ENCODE assay signal across 8 cellular contexts in the genomic region with DNA sequence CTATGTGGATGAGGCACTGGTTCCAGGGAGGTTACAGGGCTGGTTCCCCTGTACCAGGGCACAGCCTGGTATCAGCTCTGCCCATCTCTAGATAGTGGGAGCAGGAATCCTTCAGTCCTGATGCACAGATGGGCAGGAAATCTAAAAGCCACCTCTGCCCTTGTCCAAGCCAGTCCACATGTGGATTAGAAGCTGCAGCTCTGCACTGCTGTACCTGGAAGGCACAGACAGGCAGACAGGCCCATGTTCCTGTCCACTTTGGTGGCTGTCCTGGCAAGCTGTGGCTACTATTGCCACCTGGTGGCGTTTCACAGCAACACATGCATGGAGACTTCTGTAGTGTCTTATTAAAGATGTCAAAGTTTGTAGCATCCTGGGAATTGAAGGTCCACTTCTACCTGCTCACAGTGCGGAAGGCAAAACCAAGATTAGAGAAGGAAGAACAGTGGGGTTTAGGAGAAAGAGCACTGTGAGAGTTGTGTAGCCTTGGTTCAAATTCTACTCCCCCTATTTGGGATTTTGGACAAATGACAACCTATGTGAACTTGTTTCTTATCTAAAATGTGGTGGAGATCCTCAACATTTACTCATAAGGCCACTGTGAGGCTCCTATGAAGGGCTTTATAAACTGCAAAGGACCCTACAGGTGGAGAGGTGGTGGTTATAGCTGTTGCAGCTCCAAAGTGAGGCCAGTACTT. TPM values are rescaled to one million over a fixed set of nuclear protein-coding genes. Genes with fewer than 3 reads are reported as not detected.
DNase-seq lines count a peak whose midpoint lies in the region; ATAC-seq, FAIRE-seq and TF ChIP-seq lines count a peak whose summit lies in the region.

No MANE protein-coding gene starts in this region.

- peaks cover 78% of the 10 kb centered on the region for H3K79me2 ChIP-seq in endothelial cell of umbilical vein (ENCODE audit: control insufficient read depth, insufficient read depth, low read length)

- H3K9me1 ChIP-seq in endothelial cell of umbilical vein (replicated peaks; ENCODE audit: control insufficient read depth, extremely low read depth, insufficient read depth, low read length) = no peaks in the 10 kb centered on the region

- POLR2A ChIA-PET in endothelial cell of umbilical vein (lab: Charles Lee) = no interaction called here

- peaks cover 8% of the 10 kb centered on the region for H3K4me1 ChIP-seq in endothelial cell of umbilical vein (ENCODE audit: control insufficient read depth, extremely low read depth, insufficient read depth, low read length)
- H3K4me1 ChIP-seq in muscle layer of colon (ENCODE audit: insufficient read depth, low read length) = peaks cover 39% of the 10 kb centered on the region

- intact Hi-C loops in endothelial cell of umbilical vein (cut with micrococcal nuclease) = loop anchor here (1.0 to 10.0 kb wide), 11 partner anchors 27 to 668 kb away; no protein-coding TSS in a partner anchor

- ATAC-seq in GM18520 (IDR thresholded peaks at IDR 0.05; ENCODE audit: unreplicated experiment) (peak; percentile 60), HG03457 (IDR thresholded peaks at IDR 0.05; ENCODE audit: unreplicated experiment) (peak; percentile 71)

- no peak overlapping the region for H3K4me3 ChIP-seq in endothelial cell of umbilical vein (replicated peaks in 1 of 3; ENCODE audit: insufficient read depth in 1 of 3, low read depth in 1 of 3, low read length in 3 of 3)
- H3K4me3 ChIP-seq in muscle layer of colon (ENCODE audit: low read depth in 1 of 2, low read length in 2 of 2) = no peak overlapping the region

- H3K36me3 ChIP-seq in endothelial cell of umbilical vein (ENCODE audit: control insufficient read depth in 2 of 2, extremely low read depth in 1 of 2, insufficient read depth in 2 of 2, low read length in 2 of 2) = no peaks in the 10 kb centered on the region
- H3K36me3 ChIP-seq in muscle layer of colon (ENCODE audit: insufficient read depth, low read length) = no peaks in the 10 kb centered on the region

- H3K4me2 ChIP-seq in endothelial cell of umbilical vein (ENCODE audit: insufficient read depth, low read length) = no peak overlapping the region

- peak; percentile 70 for DNase-seq in ACHN
- DNase-seq in NCI-H748 treated with DMSO at 0.1 percent for 48 hours (lab: John Stamatoyannopoulos, UW) = peak; percentile 52
- peak; percentile 13 to 19 (median 18) for DNase-seq in activated CD8-positive, alpha-beta memory T cell treated with anti-CD3 and anti-CD28 coated beads for 48 hours (ENCODE audit: low read depth in 2 of 3, low spot score in 2 of 3)
- peak; percentile 82 for DNase-seq in endothelial cell of umbilical vein (ENCODE audit: low read depth, low spot score)
- peak; percentile 32 to 35 for DNase-seq in stimulated activated CD8-positive, alpha-beta memory T cell treated with anti-CD3 and anti-CD28 coated beads, Interleukin-7, amount 100 ng/mL, for 4 hours (ENCODE audit: low read depth in 2 of 2)

- TF ChIP-seq CTCF in endothelial cell of umbilical vein (IDR thresholded peaks at IDR 0.05; ENCODE audit: extremely low read depth in 1 of 2, insufficient read depth in 1 of 2, low read depth in 1 of 2, low read length in 2 of 2) = peak; percentile 75 to 76

- no peak overlapping the region for H3K9ac ChIP-seq in endothelial cell of umbilical vein (replicated peaks; ENCODE audit: extremely low read depth, insufficient read depth, low read length)
- no peak overlapping the region for H3K9ac ChIP-seq in muscle layer of colon (ENCODE audit: low read length)

- no peak overlapping the region for H2AFZ ChIP-seq in endothelial cell of umbilical vein (ENCODE audit: low read depth, low read length)

- H3K27me3 ChIP-seq in endothelial cell of umbilical vein (ENCODE audit: control insufficient read depth in 2 of 2, insufficient read depth in 2 of 2, low read length in 2 of 2) (no peaks in the 10 kb centered on the region), muscle layer of colon (ENCODE audit: control insufficient read depth in 1 of 2, insufficient read depth in 2 of 2, low read length in 2 of 2) (no peaks in the 10 kb centered on the region)

- no peak overlapping the region for H3K27ac ChIP-seq in endothelial cell of umbilical vein (ENCODE audit: insufficient read depth, low read depth, low read length)
- H3K27ac ChIP-seq in muscle layer of colon (ENCODE audit: low read depth, low read length) = peak overlapping the region; percentile 35

- no peak for TF ChIP-seq POLR2A in endothelial cell of umbilical vein (IDR thresholded peaks at IDR 0.05; ENCODE audit: low read depth, low read length)

- CTCF ChIA-PET in endothelial cell of umbilical vein (lab: Charles Lee) = interaction anchor here (0.6 to 2.9 kb wide), 32 partner anchors 8 to 672 kb away, joined by 3 to 235 read pairs (median 4); no protein-coding TSS in a partner anchor

- no peaks in the 10 kb centered on the region for H3K9me3 ChIP-seq in endothelial cell of umbilical vein (replicated peaks; ENCODE audit: control insufficient read depth, insufficient read depth, low read length)
- H3K9me3 ChIP-seq in muscle layer of colon (ENCODE audit: low read length) = no peaks in the 10 kb centered on the region

- peak; percentile 87 for FAIRE-seq in endothelial cell of umbilical vein (lab: Jason Lieb, UNC)

- in situ Hi-C loops in ACHN (cut with HindIII; ENCODE audit: low pct_ligation_motif_present, low pct_unique_long_range_greater_than_20kb, low sequenced_read_pairs) = loop anchor here (25.0 kb wide), 1 partner anchor 180 kb away; no protein-coding TSS in a partner anchor

- dilution Hi-C loops in endothelial cell of umbilical vein (cut with MboI; ENCODE audit: extremely low pct_ligation_motif_present, low sequenced_read_pairs) = no loop called here

- no peaks in the 10 kb centered on the region for H4K20me1 ChIP-seq in endothelial cell of umbilical vein (replicated peaks; ENCODE audit: control insufficient read depth, extremely low read depth, insufficient read depth, low read length)

- no TSS peak for BruUV-seq in endothelial cell of umbilical vein (replicated peaks; lab: Mats Ljungman, UMichigan)

TF ChIP-seq in endothelial cell of umbilical vein, 7 proteins besides CTCF, POLR2A, EP300 and RAD21:
- no peak for TF ChIP-seq JUN (IDR thresholded peaks at IDR 0.05; ENCODE audit: borderline replicate concordance, insufficient read depth, insufficient read length, low read depth)
- no peak for TF ChIP-seq POLR2AphosphoS5 (IDR thresholded peaks at IDR 0.05; ENCODE audit: insufficient read depth, low read depth, low read length)
- no peak for TF ChIP-seq GATA2 (IDR thresholded peaks at IDR 0.05; ENCODE audit: insufficient read depth, insufficient read length, low read depth, low read length)
- TF ChIP-seq, protein P1, sequence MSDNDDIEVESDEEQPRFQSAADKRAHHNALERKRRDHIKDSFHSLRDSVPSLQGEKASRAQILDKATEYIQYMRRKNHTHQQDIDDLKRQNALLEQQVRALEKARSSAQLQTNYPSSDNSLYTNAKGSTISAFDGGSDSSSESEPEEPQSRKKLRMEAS (IDR thresholded peaks at IDR 0.05; ENCODE audit: insufficient read depth, insufficient read length) = no peak
- TF ChIP-seq MYC (IDR thresholded peaks at IDR 0.05; ENCODE audit: low read depth, low read length) = no peak
- no peak for TF ChIP-seq FOS (IDR thresholded peaks at IDR 0.05; ENCODE audit: borderline replicate concordance, insufficient read depth, low read length)
- no peak for TF ChIP-seq EZH2 (IDR thresholded peaks at IDR 0.05; ENCODE audit: borderline replicate concordance, low read depth, low read length, severe bottlenecking)

RNA-seq across cellular contexts. Expression of a gene that starts 30.1 kb away (rescaled TPM):
- 45.8 and 68.0 TPM in 2 replicates for total RNA-seq in endothelial cell of umbilical vein
- 10.9 and 11.0 TPM in 2 replicates for polyA plus RNA-seq in endothelial cell of umbilical vein
- 10.3 and 10.4 TPM in 2 replicates for polyA plus RNA-seq in endothelial cell of umbilical vein (2011; cell fraction: cytosol; rRNA removed)
- polyA plus RNA-seq in endothelial cell of umbilical vein (2011; cell fraction: nucleus; rRNA removed) = 45.3 and 49.3 TPM in 2 replicates
- 22.2 and 26.4 TPM in 2 replicates for polyA plus RNA-seq in endothelial cell of umbilical vein (2012)
- polyA minus RNA-seq in endothelial cell of umbilical vein = 47.7 and 51.4 TPM in 2 replicates
- polyA minus RNA-seq in endothelial cell of umbilical vein (2011; cell fraction: cytosol; rRNA and poly(A)+ RNA removed) = 5.6 TPM
- 76.8 and 77.0 TPM in 2 replicates for polyA minus RNA-seq in endothelial cell of umbilical vein (2011; cell fraction: nucleus; rRNA and poly(A)+ RNA removed)

Comparison
In these comparisons a context has a peak if more than half of its experiments do, and no peak if none do; other contexts are left out.
1. DNase-seq: peak in every context shown above with its lines; median percentile 82 in endothelial cell of umbilical vein; 70 in ACHN; 52 in NCI-H748 treated with DMSO at 0.1 percent for 48 hours; 34 in stimulated activated CD8-positive, alpha-beta memory T cell treated with anti-CD3 and anti-CD28 coated beads, Interleukin-7, amount 100 ng/mL, for 4 hours; 18 in activated CD8-positive, alpha-beta memory T cell treated with anti-CD3 and anti-CD28 coated beads for 48 hours.